Comparison of ENCODE assay signal across 8 cellular contexts in the genomic region with DNA sequence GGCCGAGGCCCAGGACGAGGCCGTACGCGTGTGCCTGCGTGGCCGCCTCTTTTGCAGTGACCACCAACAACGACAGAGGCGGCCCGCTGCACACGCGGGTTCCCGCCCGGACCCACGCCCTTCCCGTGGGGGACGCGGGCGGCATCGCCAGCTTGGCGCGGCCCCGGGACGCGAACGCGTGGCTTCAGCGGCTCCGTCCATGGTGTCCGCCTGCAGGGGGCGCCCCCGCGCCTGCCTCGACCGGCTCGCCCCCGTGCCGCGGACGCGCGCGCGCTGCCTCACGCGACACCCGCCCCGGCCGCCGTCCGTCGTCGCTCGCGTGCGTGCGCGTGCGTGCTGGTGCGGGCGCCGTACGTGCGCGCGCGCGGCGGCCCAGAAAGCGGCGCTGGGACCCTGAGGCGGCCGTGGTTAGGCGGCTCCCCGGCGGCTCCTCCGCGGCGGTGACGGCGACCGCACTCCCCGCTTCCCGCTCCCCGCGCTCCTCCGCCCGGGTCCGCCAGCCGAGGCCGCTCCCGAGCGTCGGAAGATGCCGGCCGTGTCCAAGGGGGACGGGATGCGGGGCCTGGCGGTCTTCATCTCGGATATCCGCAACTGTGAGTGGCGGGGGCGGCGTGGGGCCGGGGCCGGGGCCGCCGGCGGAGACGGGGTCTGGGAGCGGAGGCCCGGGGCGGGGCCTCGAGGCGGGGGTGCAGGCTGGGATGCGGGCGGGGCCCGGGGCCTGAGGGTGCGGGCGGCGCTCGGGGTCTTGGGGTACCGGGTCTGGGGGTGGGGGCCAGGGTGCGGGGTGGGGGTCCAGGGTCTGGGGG. TPM values are rescaled to one million over a fixed set of nuclear protein-coding genes. Genes with fewer than 3 reads are reported as not detected.
A peak's percentile ranks its signal among the peaks of the same experiment; 100 is the strongest.
DNase-seq lines count a peak whose midpoint lies in the region; ATAC-seq and TF ChIP-seq lines count a peak whose summit lies in the region.

A gene (plus strand): TSS at position 375 of the 806 bp plus-strand sequence. CDS start 152 bp downstream, at position 527.

- no peaks in the 10 kb centered on the region for H3K9me2 ChIP-seq in neural cell (ENCODE audit: insufficient read depth, low read length)

- no peaks in the 10 kb centered on the region for H3F3A ChIP-seq in neural cell (ENCODE audit: insufficient read depth, low read length, poor library complexity, severe bottlenecking)

- H3K36me3 ChIP-seq in neural cell (ENCODE audit: insufficient read depth, low read length): no peaks in the 10 kb centered on the region

- TF ChIP-seq EP300 in neural cell (conservative IDR thresholded peaks at IDR 0.05; ENCODE audit: poor library complexity, severe bottlenecking): peak; percentile 67

- peak; percentile 65 for TF ChIP-seq RAD21 in neural cell (conservative IDR thresholded peaks at IDR 0.05)

- peak within 1 kb of the TSS; percentile 84 for H3K27ac ChIP-seq in neural cell (ENCODE audit: low read length)

- H3K9me3 ChIP-seq in neural cell (ENCODE audit: low read length): no peaks in the 10 kb centered on the region

- peak; percentile 98 for TF ChIP-seq CTCF in neural cell (IDR thresholded peaks at IDR 0.05; ENCODE audit: poor library complexity, severe bottlenecking)

- H3K36me3 Mint-ChIP-seq in IgD-negative memory B cell: no peaks in the 10 kb centered on the region

- no peak within 1 kb of the TSS for H2AFZ ChIP-seq in neural cell (ENCODE audit: low read depth, low read length)

- H3K9ac ChIP-seq in neural cell (ENCODE audit: low read length): peak within 1 kb of the TSS; percentile 92

- peak within 1 kb of the TSS; percentile 16 to 86 (median 77) for H3K27ac Mint-ChIP-seq in IgD-negative memory B cell
- H3K27ac Mint-ChIP-seq in stimulated activated naive CD8-positive, alpha-beta T cell treated with anti-CD3 and anti-CD28 coated beads, Interleukin-15, amount 100 ng/mL, for 72 hours: peak within 1 kb of the TSS; percentile 52 to 76

- H3K27me3 Mint-ChIP-seq in IgD-negative memory B cell: no peaks in the 10 kb centered on the region
- H3K27me3 Mint-ChIP-seq in stimulated activated naive CD8-positive, alpha-beta T cell treated with anti-CD3 and anti-CD28 coated beads, Interleukin-15, amount 100 ng/mL, for 72 hours: no peaks in the 10 kb centered on the region

- H3K4me3 Mint-ChIP-seq in IgD-negative memory B cell: peak within 1 kb of the TSS; percentile 78 to 91 (median 88)
- H3K4me3 Mint-ChIP-seq in stimulated activated naive CD8-positive, alpha-beta T cell treated with anti-CD3 and anti-CD28 coated beads, Interleukin-15, amount 100 ng/mL, for 72 hours: peak within 1 kb of the TSS; percentile 85 to 88

- peak within 1 kb of the TSS; percentile 85 for H3K4me2 ChIP-seq in neural cell (ENCODE audit: low read length)

- TF ChIP-seq POLR2A in Raji (IDR thresholded peaks at IDR 0.05; ENCODE audit: insufficient read depth, low read depth, low read length): peak; percentile 83

- no peaks in the 10 kb centered on the region for H3K27me3 ChIP-seq in neural cell (ENCODE audit: insufficient read depth, low read depth, low read length)

- peaks cover 40% of the 10 kb centered on the region for H3K79me2 ChIP-seq in neural cell (replicated peaks; ENCODE audit: insufficient read depth, low read length)

- peak within 1 kb of the TSS; percentile 69 for H3K4me3 ChIP-seq in neural cell (ENCODE audit: low read length)

- ATAC-seq in GM21526 (IDR thresholded peaks at IDR 0.05; ENCODE audit: low FRiP score, unreplicated experiment): peak; percentile 67
- peak; percentile 82 for ATAC-seq in stimulated activated naive CD8-positive, alpha-beta T cell treated with anti-CD3 and anti-CD28 coated beads, Interleukin-15, amount 100 ng/mL, for 72 hours

- peak; percentile 66 for DNase-seq in DMS153 (lab: John Stamatoyannopoulos, UW)
- peak; percentile 86 for DNase-seq in activated effector memory CD4-positive, alpha-beta T cell treated with Interleukin-2 at 50 U/mL for 16 hours
- DNase-seq in fibroblast of the conjunctiva (ENCODE audit: low read depth): peak; percentile 70
- peak; percentile 91 to 95 for DNase-seq in stimulated activated naive CD8-positive, alpha-beta T cell treated with anti-CD3 and anti-CD28 coated beads, Interleukin-15, amount 100 ng/mL, for 72 hours

- H3K9me3 Mint-ChIP-seq in IgD-negative memory B cell: no peaks in the 10 kb centered on the region
- no peaks in the 10 kb centered on the region for H3K9me3 Mint-ChIP-seq in stimulated activated naive CD8-positive, alpha-beta T cell treated with anti-CD3 and anti-CD28 coated beads, Interleukin-15, amount 100 ng/mL, for 72 hours

- peaks cover 6 to 22% (median 14%) of the 10 kb centered on the region in 3 donors for H3K4me1 Mint-ChIP-seq in IgD-negative memory B cell
- peaks cover 36% of the 10 kb centered on the region for H3K4me1 Mint-ChIP-seq in stimulated activated naive CD8-positive, alpha-beta T cell treated with anti-CD3 and anti-CD28 coated beads, Interleukin-15, amount 100 ng/mL, for 72 hours

- no peaks in the 10 kb centered on the region for H4K20me1 ChIP-seq in neural cell (ENCODE audit: insufficient read depth)

TF ChIP-seq in neural cell, 6 proteins besides CTCF, POLR2A, EP300 and RAD21:
- TF ChIP-seq TAF1 (IDR thresholded peaks at IDR 0.05; ENCODE audit: low read depth) (peak; percentile 36), SMC3 (conservative IDR thresholded peaks at IDR 0.05; ENCODE audit: poor library complexity) (peak; percentile 72), MXI1 (conservative IDR thresholded peaks at IDR 0.05; ENCODE audit: poor library complexity, severe bottlenecking) (peak; percentile 73), EZH2 (IDR thresholded peaks at IDR 0.05; ENCODE audit: borderline replicate concordance, insufficient read depth, low read length, poor library complexity, severe bottlenecking) (no peak), POLR2AphosphoS5 (IDR thresholded peaks at IDR 0.05) (peak; percentile 94)
- TF ChIP-seq, protein P1, sequence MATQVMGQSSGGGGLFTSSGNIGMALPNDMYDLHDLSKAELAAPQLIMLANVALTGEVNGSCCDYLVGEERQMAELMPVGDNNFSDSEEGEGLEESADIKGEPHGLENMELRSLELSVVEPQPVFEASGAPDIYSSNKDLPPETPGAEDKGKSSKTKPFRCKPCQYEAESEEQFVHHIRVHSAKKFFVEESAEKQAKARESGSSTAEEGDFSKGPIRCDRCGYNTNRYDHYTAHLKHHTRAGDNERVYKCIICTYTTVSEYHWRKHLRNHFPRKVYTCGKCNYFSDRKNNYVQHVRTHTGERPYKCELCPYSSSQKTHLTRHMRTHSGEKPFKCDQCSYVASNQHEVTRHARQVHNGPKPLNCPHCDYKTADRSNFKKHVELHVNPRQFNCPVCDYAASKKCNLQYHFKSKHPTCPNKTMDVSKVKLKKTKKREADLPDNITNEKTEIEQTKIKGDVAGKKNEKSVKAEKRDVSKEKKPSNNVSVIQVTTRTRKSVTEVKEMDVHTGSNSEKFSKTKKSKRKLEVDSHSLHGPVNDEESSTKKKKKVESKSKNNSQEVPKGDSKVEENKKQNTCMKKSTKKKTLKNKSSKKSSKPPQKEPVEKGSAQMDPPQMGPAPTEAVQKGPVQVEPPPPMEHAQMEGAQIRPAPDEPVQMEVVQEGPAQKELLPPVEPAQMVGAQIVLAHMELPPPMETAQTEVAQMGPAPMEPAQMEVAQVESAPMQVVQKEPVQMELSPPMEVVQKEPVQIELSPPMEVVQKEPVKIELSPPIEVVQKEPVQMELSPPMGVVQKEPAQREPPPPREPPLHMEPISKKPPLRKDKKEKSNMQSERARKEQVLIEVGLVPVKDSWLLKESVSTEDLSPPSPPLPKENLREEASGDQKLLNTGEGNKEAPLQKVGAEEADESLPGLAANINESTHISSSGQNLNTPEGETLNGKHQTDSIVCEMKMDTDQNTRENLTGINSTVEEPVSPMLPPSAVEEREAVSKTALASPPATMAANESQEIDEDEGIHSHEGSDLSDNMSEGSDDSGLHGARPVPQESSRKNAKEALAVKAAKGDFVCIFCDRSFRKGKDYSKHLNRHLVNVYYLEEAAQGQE (IDR thresholded peaks at IDR 0.05; ENCODE audit: borderline replicate concordance): peak; percentile 57

RNA-seq across cellular contexts. Expression of the gene that starts here (rescaled TPM):
- polyA plus RNA-seq in IgD-negative memory B cell (7.1 TPM), neural cell (46.5 and 46.8 TPM in 2 replicates)
- 55.1 and 61.8 TPM in 2 replicates for polyA minus RNA-seq in neural cell

Comparison
In these comparisons a context has a peak if more than half of its experiments do, and no peak if none do; other contexts are left out.
1. Peak in every context shown above with its lines: DNase-seq, ATAC-seq, H3K4me3 ChIP-seq and H3K27ac ChIP-seq.